In the genomic region with DNA sequence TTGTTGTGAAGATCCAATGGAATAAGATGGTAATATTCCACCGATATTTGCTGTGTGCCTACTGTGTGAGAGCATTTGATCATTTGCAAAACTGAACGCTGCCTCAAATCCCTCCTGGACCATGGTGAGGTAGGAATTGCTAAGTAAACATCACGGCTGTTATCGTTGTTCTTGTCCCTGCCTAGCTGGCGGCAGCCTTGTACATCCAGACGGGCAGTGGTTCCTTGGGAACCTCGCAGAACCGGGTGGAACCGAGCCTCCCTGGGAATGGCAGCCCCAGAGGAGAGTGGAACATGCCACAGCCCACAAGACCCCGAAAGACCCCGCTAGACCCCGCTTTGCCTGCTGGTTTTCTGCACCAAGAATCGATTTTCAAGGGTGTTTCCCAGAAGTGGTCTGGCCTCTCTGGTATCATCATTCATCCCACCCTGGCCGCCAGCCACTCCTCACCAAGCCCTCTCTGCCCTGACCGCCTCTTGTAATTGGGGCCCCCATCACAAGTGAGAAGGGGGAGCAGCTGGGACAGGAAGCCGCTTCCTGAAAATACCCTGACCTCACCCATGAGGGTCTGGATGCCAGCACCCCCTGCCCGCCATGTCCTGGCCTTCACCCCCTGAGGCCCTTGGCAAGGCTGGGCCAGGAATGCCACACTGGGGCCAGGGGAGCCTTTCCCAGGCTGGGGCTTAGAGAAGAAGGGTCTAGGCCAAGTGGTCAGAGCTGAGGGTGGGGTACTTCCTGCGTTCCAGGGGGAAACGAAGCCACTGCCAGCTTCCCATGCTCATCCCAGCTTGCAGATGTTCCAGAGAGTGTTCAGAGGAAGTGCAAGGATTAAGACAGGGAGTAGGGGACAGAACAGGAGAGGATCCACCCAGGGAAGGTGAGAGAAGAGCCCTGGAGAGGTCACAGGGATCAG, we compare ENCODE assay signal across 2 cellular contexts.
TF ChIP-seq lines count a peak whose summit lies in the region.

No MANE protein-coding gene starts in this region.

TF ChIP-seq in HepG2, 621 proteins besides CTCF, POLR2A, EP300 and RAD21:
- no peak for TF ChIP-seq HHEX (CRISPR knock-in tag; IDR thresholded peaks at IDR 0.05)
- TF ChIP-seq RXRA (CRISPR knock-in tag; IDR thresholded peaks at IDR 0.05): no peak
- no peak for TF ChIP-seq FOXA1 (IDR thresholded peaks at IDR 0.05)
- 0 out of 2 replicates have a peak, but pooled peaks have one; percentile 10 for TF ChIP-seq FOXA1 (CRISPR knock-in tag; IDR thresholded peaks at IDR 0.05)

TF ChIP-seq in H1, 55 proteins besides CTCF, POLR2A, EP300 and RAD21:
- TF ChIP-seq SAP30 (IDR thresholded peaks at IDR 0.05; ENCODE audit: insufficient read depth, insufficient replicate concordance, low read length): no peak
- no peak for TF ChIP-seq JUND (IDR thresholded peaks at IDR 0.05; ENCODE audit: low read length)
- TF ChIP-seq MAFK (IDR thresholded peaks at IDR 0.05; ENCODE audit: low read depth, low read length): no peak
TF ChIP-seq in H1: peak in this region for 0.
